ENCODE assay signal across 17 cellular contexts in genomic region chr5:53558966-53559365, GRCh38.
"Had no signal": no experiment of that assay in that cellular context is flagged by ENCODE, and none has a peak within 500 bp of the region (broad histone marks: within the 10 kb centered on the region; RNA-seq: fewer than 3 reads in every experiment).

No MANE protein-coding gene starts in this region.

- H3K27me3 ChIP-seq: colonic mucosa, neural progenitor cell, ovary, right atrium auricular region, thyroid gland, upper lobe of left lung, uterus had no signal

- H3K9me3 ChIP-seq: colonic mucosa, ovary, thyroid gland, uterus had no signal

- ATAC-seq: heart left ventricle had no signal

- H3K36me3 ChIP-seq: colonic mucosa, heart left ventricle, neural progenitor cell, ovary, right atrium auricular region, thyroid gland, upper lobe of left lung, uterus had no signal

- H3K4me3 ChIP-seq: colonic mucosa, neural progenitor cell, ovary, right atrium auricular region, thyroid gland, upper lobe of left lung had no signal

- H3K27ac ChIP-seq: colonic mucosa, heart left ventricle, neural progenitor cell, ovary, right atrium auricular region, thyroid gland, upper lobe of left lung, uterus had no signal

- DNase-seq: colonic mucosa; dermis blood vessel endothelial cell; heart left ventricle; hippocampal formation; kidney glomerular epithelial cell; mesendoderm; naive B cell; nucleus accumbens; ovary; small intestine; stimulated activated CD4-positive, alpha-beta T cell treated with anti-CD3 and anti-CD28 coated beads, Interleukin-2, amount 100 ng/mL, for 48 hours; stimulated activated naive CD4-positive, alpha-beta T cell treated with Interleukin-2 at 50 U/mL for 16 hours; thyroid gland; upper lobe of left lung; uterus had no signal

- H3K4me3 Mint-ChIP-seq: neural progenitor cell had no signal

- H3K27ac Mint-ChIP-seq: neural progenitor cell had no signal
